8 cellular contexts compared by ENCODE assay signal in the genomic region with DNA sequence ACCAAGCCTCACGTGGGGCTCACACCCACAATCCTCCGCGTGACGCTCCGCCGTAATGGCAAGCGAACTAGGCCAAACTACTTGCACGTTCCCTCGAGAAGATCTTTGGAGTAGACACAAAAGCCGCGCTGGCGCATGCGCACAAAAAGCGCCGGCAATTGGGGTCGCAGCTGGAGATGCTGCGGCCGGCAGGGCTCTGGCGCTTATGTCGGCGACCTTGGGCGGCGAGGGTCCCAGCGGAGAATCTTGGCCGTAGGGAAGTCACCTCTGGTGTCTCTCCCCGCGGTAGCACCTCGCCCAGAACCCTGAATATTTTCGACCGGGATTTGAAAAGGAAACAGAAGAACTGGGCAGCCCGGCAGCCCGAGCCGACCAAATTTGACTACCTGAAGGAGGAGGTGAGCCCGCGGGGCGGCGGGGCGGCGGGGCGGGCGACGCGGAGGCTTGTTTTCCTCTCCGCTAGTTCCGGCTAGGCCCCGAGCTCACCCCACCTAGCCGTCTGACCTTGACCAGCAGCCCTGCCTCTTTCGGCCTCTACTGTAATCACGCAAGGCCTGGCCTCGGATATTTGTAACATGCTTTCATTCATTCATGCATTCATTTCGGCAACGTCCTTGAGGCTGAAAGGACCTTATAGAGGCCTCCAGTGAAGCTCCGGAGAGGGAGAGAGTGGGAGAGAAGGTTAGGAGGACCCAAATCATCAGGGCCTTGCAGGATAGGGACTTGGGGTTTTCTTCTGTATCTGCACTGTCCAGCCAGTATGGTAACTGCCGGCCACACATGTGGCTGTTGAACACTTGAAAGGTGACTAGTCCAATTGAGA. TPM values are rescaled to one million over a fixed set of nuclear protein-coding genes. Genes with fewer than 3 reads are reported as not detected.
DNase-seq lines count a peak whose midpoint lies in the region; ATAC-seq and TF ChIP-seq lines count a peak whose summit lies in the region.

TSS of gene ESF1 (minus strand) at position 27 of the 823 bp plus-strand sequence. CDS start 1,779 bp downstream, outside the sequence.
A gene with protein sequence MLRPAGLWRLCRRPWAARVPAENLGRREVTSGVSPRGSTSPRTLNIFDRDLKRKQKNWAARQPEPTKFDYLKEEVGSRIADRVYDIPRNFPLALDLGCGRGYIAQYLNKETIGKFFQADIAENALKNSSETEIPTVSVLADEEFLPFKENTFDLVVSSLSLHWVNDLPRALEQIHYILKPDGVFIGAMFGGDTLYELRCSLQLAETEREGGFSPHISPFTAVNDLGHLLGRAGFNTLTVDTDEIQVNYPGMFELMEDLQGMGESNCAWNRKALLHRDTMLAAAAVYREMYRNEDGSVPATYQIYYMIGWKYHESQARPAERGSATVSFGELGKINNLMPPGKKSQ (plus strand): TSS at position 136 of the 823 bp plus-strand sequence. CDS start 41 bp downstream, at position 177.

- H3F3A ChIP-seq in PC-9 (ENCODE audit: insufficient read depth, low read depth), result peaks cover 4% of the 10 kb centered on the region; the same call in 1 of the 2 replicates

- H3K9ac ChIP-seq in mucosa of rectum (ENCODE audit: low read depth in 1 of 2, low read length in 2 of 2), result peak within 1 kb of the TSS; percentile 87 to 97

- H3K4me1 ChIP-seq in PC-9 (replicated peaks; ENCODE audit: insufficient read depth), result peaks cover 23% of the 10 kb centered on the region
- H3K4me1 ChIP-seq in mucosa of rectum (ENCODE audit: control insufficient read depth in 2 of 2, insufficient read depth in 2 of 2, low read length in 2 of 2), result peaks cover 11 to 13% of the 10 kb centered on the region in 2 donors

- TF ChIP-seq CTCF in PC-9 (conservative IDR thresholded peaks at IDR 0.05), result no peak

- peak within 1 kb of the TSS; percentile 96 for H3K4me2 ChIP-seq in PC-9

- BruUV-seq in PC-9 (replicated peaks; lab: Mats Ljungman, UMichigan), result TSS peak; percentile 42

- H3K9me2 ChIP-seq in PC-9 (ENCODE audit: insufficient read depth), result no peaks in the 10 kb centered on the region

- H3K79me2 ChIP-seq in PC-9 (ENCODE audit: low read depth), result peaks cover 56% of the 10 kb centered on the region

- intact Hi-C loops in PC-9 (cut with micrococcal nuclease; ENCODE audit: unreplicated experiment), result no loop called here

- ATAC-seq in GM21619 (IDR thresholded peaks at IDR 0.05; ENCODE audit: unreplicated experiment), result peak; percentile 94

- H3K36me3 ChIP-seq in PC-9 (ENCODE audit: low read depth) (peaks cover 34% of the 10 kb centered on the region; the same call in 1 of the 2 replicates), mucosa of rectum (ENCODE audit: control insufficient read depth in 2 of 2, insufficient read depth in 2 of 2, low read length in 2 of 2) (peaks cover 18 to 22% of the 10 kb centered on the region in 2 donors)

- POLR2A ChIA-PET in PC-9 (lab: Charles Lee; ENCODE audit: unreplicated experiment), result interaction anchor here (0.5 to 0.7 kb wide), 3 partner anchors 124 to 210 kb away, joined by 3 to 5 read pairs (median 5); no protein-coding TSS in a partner anchor

- H3K27ac ChIP-seq in PC-9 (peak within 1 kb of the TSS; percentile 76), mucosa of rectum (ENCODE audit: low read depth in 2 of 2, low read length in 2 of 2) (peak within 1 kb of the TSS; percentile 93 to 95)

- DNase-seq in DMS153 (lab: John Stamatoyannopoulos, UW), result peak; percentile 88
- DNase-seq in Jurkat, Clone E6-1 (ENCODE audit: low read depth, low spot score), result peak; percentile 96
- peak; percentile 92 to 93 for DNase-seq in PC-9
- peak; percentile 89 for DNase-seq in activated T-cell treated with anti-CD3 and anti-CD28 coated beads, Interleukin-2, amount 50 U/mL, for 1 hour
- DNase-seq in erythroblast (lab: John Stamatoyannopoulos, UW), result peak; percentile 95 to 96
- peak; percentile 92 for DNase-seq in stimulated activated CD8-positive, alpha-beta memory T cell treated with anti-CD3 and anti-CD28 coated beads, Interleukin-4, amount 100 ng/mL, for 48 hours

- CTCF ChIA-PET in PC-9 (lab: Charles Lee), result no interaction called here

- H3K27me3 ChIP-seq in PC-9 (ENCODE audit: insufficient read depth, low read depth) (no peaks in the 10 kb centered on the region), mucosa of rectum (ENCODE audit: control insufficient read depth in 2 of 2, insufficient read depth in 2 of 2, low read length in 2 of 2) (no peaks in the 10 kb centered on the region)

- H3K9me3 ChIP-seq in PC-9 (ENCODE audit: insufficient read depth, low read depth) (no peaks in the 10 kb centered on the region), mucosa of rectum (ENCODE audit: control insufficient read depth in 2 of 2, low read length in 2 of 2) (no peaks in the 10 kb centered on the region)

- H3K4me3 ChIP-seq in Jurkat, Clone E6-1 (ENCODE audit: low read length), result peak within 1 kb of the TSS; percentile 95
- H3K4me3 ChIP-seq in PC-9 (peak within 1 kb of the TSS; percentile 98), mucosa of rectum (ENCODE audit: low read length in 2 of 2) (peak within 1 kb of the TSS; percentile 85 to 98)

- peak; percentile 85 for TF ChIP-seq POLR2A in erythroblast (IDR thresholded peaks at IDR 0.05; ENCODE audit: low read length)

- no peaks in the 10 kb centered on the region for H4K20me1 ChIP-seq in PC-9 (ENCODE audit: insufficient read depth)

- H2AFZ ChIP-seq in PC-9, result peak within 1 kb of the TSS; percentile 97

RNA-seq across cellular contexts. Expression of gene ESF1, which starts in this region (rescaled TPM):
- polyA plus RNA-seq in Jurkat, Clone E6-1 (2012; ENCODE audit: insufficient read depth, insufficient read length), result 10.9 TPM
- 12.4 and 14.8 TPM in 2 replicates for total RNA-seq in PC-9 (2021)

RNA-seq across cellular contexts. Expression of the second gene that starts in this region (rescaled TPM):
- polyA plus RNA-seq in Jurkat, Clone E6-1 (2012; ENCODE audit: insufficient read depth, insufficient read length), result 47.0 TPM
- total RNA-seq in PC-9 (2021), result 22.3 and 24.0 TPM in 2 replicates

Comparison
In these comparisons a context has a peak if more than half of its experiments do, and no peak if none do; other contexts are left out.
1. Peak in every context shown above with its lines: DNase-seq, ATAC-seq, H3K4me3 ChIP-seq and H3K27ac ChIP-seq.